Comparison of ENCODE assay signal across 14 cellular contexts in the genomic region with DNA sequence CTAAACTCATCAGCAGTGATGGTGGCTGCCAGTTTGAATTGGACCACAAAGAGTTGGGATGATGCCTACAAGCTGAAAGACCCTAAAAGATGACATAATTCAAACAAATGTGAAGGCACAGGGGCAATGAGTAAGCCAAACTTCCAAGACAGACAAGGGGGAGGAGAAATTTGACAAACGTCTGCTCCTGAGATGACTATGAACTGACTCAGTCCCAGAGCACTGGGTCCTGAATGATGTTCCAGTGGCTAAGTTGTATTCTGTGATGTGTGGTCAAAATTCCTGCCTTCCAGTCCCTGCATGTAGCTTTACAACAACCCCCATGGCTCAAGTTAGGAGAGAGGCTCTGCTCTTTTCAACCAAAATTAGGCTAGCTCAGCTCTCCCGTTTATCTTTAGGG.
A peak's percentile ranks its signal among the peaks of the same experiment; 100 is the strongest.
DNase-seq lines count a peak whose midpoint lies in the region; ATAC-seq and FAIRE-seq lines count a peak whose summit lies in the region.
"Had no signal": no experiment of that assay in that cellular context is flagged by ENCODE, and none has a peak within 500 bp of the region (broad histone marks: within the 10 kb centered on the region; RNA-seq: fewer than 3 reads in every experiment).

No MANE protein-coding gene starts in this region.

- no peak for ATAC-seq in GM19397 (IDR thresholded peaks at IDR 0.05; ENCODE audit: unreplicated experiment)
- ATAC-seq: gastrocnemius medialis had no signal

- no peak overlapping the region for H3K4me3 ChIP-seq in skeletal muscle cell (ENCODE audit: low read depth, low read length)
- H3K4me3 ChIP-seq in CD8-positive, alpha-beta memory T cell (ENCODE audit: low read length) = no peak overlapping the region
- H3K4me3 ChIP-seq: gastrocnemius medialis, stomach had no signal

- FAIRE-seq in GM18507 (lab: Jason Lieb, UNC) = peak; percentile 5
- FAIRE-seq: TTC549 had no signal

- no peaks in the 10 kb centered on the region for H3K9me3 Mint-ChIP-seq in CD8-positive, alpha-beta memory T cell

- H3K27me3 ChIP-seq in CD8-positive, alpha-beta memory T cell (ENCODE audit: insufficient read depth, low read length, poor library complexity, severe bottlenecking) = peaks cover 13% of the 10 kb centered on the region
- H3K27me3 ChIP-seq: gastrocnemius medialis had no signal

- no peak overlapping the region for H3K27ac Mint-ChIP-seq in CD8-positive, alpha-beta memory T cell

- no peaks in the 10 kb centered on the region for H3K9me3 ChIP-seq in CD8-positive, alpha-beta memory T cell (ENCODE audit: low read length)
- H3K9me3 ChIP-seq: gastrocnemius medialis, stomach had no signal

- POLR2A ChIA-PET in CD8-positive, alpha-beta memory T cell (lab: Charles Lee) = no interaction called here

- H3K4me1 ChIP-seq in CD8-positive, alpha-beta memory T cell (ENCODE audit: insufficient read depth, low read length) = no peaks in the 10 kb centered on the region

- H3K4me1 Mint-ChIP-seq in CD8-positive, alpha-beta memory T cell = peaks cover 0 to 6% (median under 1%) of the 10 kb centered on the region in 3 donors

- H3K36me3 ChIP-seq in CD8-positive, alpha-beta memory T cell (ENCODE audit: insufficient read depth, low read length) = no peaks in the 10 kb centered on the region
- H3K36me3 ChIP-seq: gastrocnemius medialis, stomach had no signal

- H3K36me3 Mint-ChIP-seq in CD8-positive, alpha-beta memory T cell = no peaks in the 10 kb centered on the region

- CTCF ChIA-PET in CD8-positive, alpha-beta memory T cell (lab: Charles Lee) = no interaction called here

- no peak overlapping the region for H3K27ac ChIP-seq in CD8-positive, alpha-beta memory T cell (ENCODE audit: low read depth, low read length)
- H3K27ac ChIP-seq: gastrocnemius medialis, KMS-11 had no signal

- peaks cover 41 to 62% of the 10 kb centered on the region in 2 donors for H3K27me3 Mint-ChIP-seq in CD8-positive, alpha-beta memory T cell

- H3K4me3 Mint-ChIP-seq in CD8-positive, alpha-beta memory T cell = no peak overlapping the region

- DNase-seq in GM18507 (ENCODE audit: extremely low spot score, insufficient read length, low read depth) = no peak
- peak; percentile 81 for DNase-seq in RKO (ENCODE audit: low spot score)
- DNase-seq in dermis blood vessel endothelial cell = peak; percentile 38
- DNase-seq in skeletal muscle cell (ENCODE audit: low read depth) = peak; percentile 59
- DNase-seq in NK-92 (lab: John Stamatoyannopoulos, UW; ENCODE audit: unreplicated experiment) = no peak
- DNase-seq in activated effector memory CD4-positive, alpha-beta T cell treated with Interleukin-2 at 50 U/mL for 16 hours = no peak
- DNase-seq in CD8-positive, alpha-beta memory T cell = no peak
- DNase-seq: activated gamma-delta T cell treated with Interleukin-2 at 50 U/mL for 16 hours, gastrocnemius medialis, NCI-H524, stomach had no signal

Comparison
In these comparisons a context has a peak if more than half of its experiments do, and no peak if none do; other contexts are left out.
1. DNase-seq: peak in RKO (single experiment), dermis blood vessel endothelial cell (single experiment) and skeletal muscle cell (single experiment); none in GM18507 (single experiment), NK-92 (single experiment), activated effector memory CD4-positive, alpha-beta T cell treated with Interleukin-2 at 50 U/mL for 16 hours (single experiment) and CD8-positive, alpha-beta memory T cell (0 of 5).